ENCODE assay signal across 23 cellular contexts in genomic region chr1:147550302-147550937, GRCh38.
"Had no signal": no experiment of that assay in that cellular context is flagged by ENCODE, and none has a peak within 500 bp of the region (broad histone marks: within the 10 kb centered on the region; RNA-seq: fewer than 3 reads in every experiment).

No MANE protein-coding gene starts in this region.

- H3K36me3 Mint-ChIP-seq: naive thymus-derived CD8-positive, alpha-beta T cell; stimulated activated naive B cell treated with anti-CD40 and anti-IgM and Interleukin-4, amounts not matched to agents 10 μg/mL and 1 μg/mL and 100 μg/mL, for 72 hours had no signal

- H3K9ac ChIP-seq: parathyroid adenoma had no signal

- H3K4me3 Mint-ChIP-seq: nephron; neural crest cell; stimulated activated naive B cell treated with anti-CD40 and anti-IgM and Interleukin-4, amounts not matched to agents 10 μg/mL and 1 μg/mL and 100 μg/mL, for 72 hours had no signal

- H3K27ac ChIP-seq: lower lobe of right lung, parathyroid adenoma, psoas muscle, skin epidermis, stomach, testis, thyroid gland, transverse colon, upper lobe of left lung, vagina had no signal

- H3K4me1 ChIP-seq: lower lobe of right lung, parathyroid adenoma, testis had no signal

- H2AFZ ChIP-seq: parathyroid adenoma had no signal

- DNase-seq: islet precursor cell; lower lobe of right lung; mammary epithelial cell; mesenchymal stem cell; nucleus accumbens; psoas muscle; stimulated activated CD4-positive, alpha-beta T cell treated with anti-CD3 and anti-CD28 coated beads, Interleukin-12 subunit alpha, Interleukin-12 subunit beta, amount 100 ng/mL, for 4 hours; stimulated activated CD4-positive, alpha-beta T cell treated with anti-CD3 and anti-CD28 coated beads, Interleukin-2, amount 100 ng/mL, for 24 hours; stimulated activated CD4-positive, alpha-beta T cell treated with anti-CD3 and anti-CD28 coated beads, Interleukin-4, amount 100 ng/mL, for 1 hour; stimulated activated naive B cell treated with anti-CD40 and anti-IgM and Interleukin-4, amounts not matched to agents 10 μg/mL and 1 μg/mL and 100 μg/mL, for 72 hours; stimulated activated naive CD8-positive, alpha-beta T cell treated with anti-CD3 and anti-CD28 coated beads, Interleukin-15, Interleukin-2, amounts not matched to agents 100 U/mL and 50 U/mL, for 24 hours; stomach; testis; thyroid gland; transverse colon; upper lobe of left lung had no signal

- H3K36me3 ChIP-seq: lower lobe of right lung, stomach, thyroid gland, transverse colon, upper lobe of left lung, vagina had no signal

- H3K27me3 ChIP-seq: stomach, testis, thyroid gland, transverse colon, upper lobe of left lung, vagina had no signal

- H3K4me3 ChIP-seq: lower lobe of right lung, psoas muscle, skin epidermis, stomach, testis, thyroid gland, transverse colon, upper lobe of left lung, vagina had no signal

- H3K9me3 Mint-ChIP-seq: naive thymus-derived CD8-positive, alpha-beta T cell; nephron; neural crest cell; stimulated activated naive B cell treated with anti-CD40 and anti-IgM and Interleukin-4, amounts not matched to agents 10 μg/mL and 1 μg/mL and 100 μg/mL, for 72 hours had no signal

- ATAC-seq: lower lobe of right lung; naive thymus-derived CD8-positive, alpha-beta T cell; sciatic nerve; stimulated activated naive B cell treated with anti-CD40 and anti-IgM and Interleukin-4, amounts not matched to agents 10 μg/mL and 1 μg/mL and 100 μg/mL, for 72 hours had no signal

- H3K27ac Mint-ChIP-seq: nephron; stimulated activated naive B cell treated with anti-CD40 and anti-IgM and Interleukin-4, amounts not matched to agents 10 μg/mL and 1 μg/mL and 100 μg/mL, for 72 hours had no signal

- H3K9me3 ChIP-seq: lower lobe of right lung, psoas muscle, stomach, testis, thyroid gland, transverse colon, upper lobe of left lung, vagina had no signal
